ENCODE assay signal across 8 cellular contexts in genomic region chr5:133051547-133052316, GRCh38. TPM values are rescaled to one million over a fixed set of nuclear protein-coding genes. Genes with fewer than 3 reads are reported as not detected.
A peak's percentile ranks its signal among the peaks of the same experiment; 100 is the strongest.
DNase-seq lines count a peak whose midpoint lies in the region; ATAC-seq and TF ChIP-seq lines count a peak whose summit lies in the region.

HSPA4 (plus strand) TSS chr5:133052013; CDS start chr5:133052251, 238 bp downstream.

- H3K27me3 ChIP-seq in dorsolateral prefrontal cortex = no peaks in the 10 kb centered on the region
- H3K27me3 ChIP-seq in liver (ENCODE audit: control insufficient read depth in 4 of 4, insufficient read depth in 4 of 4, low read length in 3 of 4) = no peaks in the 10 kb centered on the region

- intact Hi-C loops in activated CD4-positive, alpha-beta memory T cell treated with anti-CD3 and anti-CD28 coated beads for 36 hours (cut with micrococcal nuclease) = loop anchor here (1.0 to 10.0 kb wide), 4 partner anchors 25 to 757 kb away; partner anchors contain the start of genes AFF4, GDF9, SLC22A4 and UQCRQ
- intact Hi-C loops in dorsolateral prefrontal cortex (cut with DNase I) = loop anchor here (1.0 to 10.0 kb wide), 4 partner anchors 25 to 187 kb away; partner anchors contain the start of genes AFF4 (in 2 of the 2), GDF9 (in 1 of the 2), UQCRQ (in 1 of the 2) and ZCCHC10 (in 1 of the 2)

- H3K4me1 ChIP-seq in liver (ENCODE audit: control insufficient read depth in 4 of 4, insufficient read depth in 4 of 4, low read length in 3 of 4) = peaks cover 6 to 29% (median 21%) of the 10 kb centered on the region in 4 donors

- H3K27ac ChIP-seq in dorsolateral prefrontal cortex (peak within 1 kb of the TSS; percentile 96 to 100 (median 100)), liver (ENCODE audit: low read depth in 1 of 2, low read length in 2 of 2) (peak within 1 kb of the TSS; percentile 99 to 100)

- POLR2A ChIA-PET in activated CD4-positive, alpha-beta memory T cell treated with anti-CD3 and anti-CD28 coated beads for 36 hours (lab: Charles Lee) = interaction anchor here (0.7 to 3.4 kb wide), 8 partner anchors 20 to 1174 kb away, joined by 3 to 27 read pairs (median 4); partner anchors contain the start of genes AFF4, PPP2CA, SLC22A5 and ZCCHC10

- H3K27ac Mint-ChIP-seq in activated CD4-positive, alpha-beta memory T cell treated with anti-CD3 and anti-CD28 coated beads for 36 hours = peak within 1 kb of the TSS; percentile 96

- peak in 15 of 56 donors; percentile 3 to 38 (median 13) for TF ChIP-seq CTCF in dorsolateral prefrontal cortex (IDR thresholded peaks at IDR 0.05 in 54 of 56, conservative IDR thresholded peaks at IDR 0.05 in 2 of 56; ENCODE audit: low read depth in 1 of 56, partially characterized antibody in 56 of 56)
- TF ChIP-seq CTCF in liver (IDR thresholded peaks at IDR 0.05; ENCODE audit: low read depth, low read length, missing input control) = no peak

- no peaks in the 10 kb centered on the region for H3K9me3 ChIP-seq in liver (ENCODE audit: control insufficient read depth in 4 of 4, low read length in 3 of 4)

- CTCF ChIA-PET in activated CD4-positive, alpha-beta memory T cell treated with anti-CD3 and anti-CD28 coated beads for 36 hours (lab: Charles Lee) = interaction anchor here (0.7 to 1.3 kb wide), 6 partner anchors 13 to 813 kb away, joined by 3 to 5 read pairs (median 3); no protein-coding TSS in a partner anchor

- no peaks in the 10 kb centered on the region for H3K9me3 Mint-ChIP-seq in activated CD4-positive, alpha-beta memory T cell treated with anti-CD3 and anti-CD28 coated beads for 36 hours

- H3K9ac ChIP-seq in liver (ENCODE audit: low read depth in 1 of 2, low read length in 2 of 2) = peak within 1 kb of the TSS; percentile 86 to 100

- peaks cover 39% of the 10 kb centered on the region for H3K4me1 Mint-ChIP-seq in activated CD4-positive, alpha-beta memory T cell treated with anti-CD3 and anti-CD28 coated beads for 36 hours (ENCODE audit: low read depth)

- no peaks in the 10 kb centered on the region for H3K27me3 Mint-ChIP-seq in activated CD4-positive, alpha-beta memory T cell treated with anti-CD3 and anti-CD28 coated beads for 36 hours

- no peaks in the 10 kb centered on the region for H3K36me3 ChIP-seq in liver (ENCODE audit: control insufficient read depth in 4 of 4, insufficient read depth in 3 of 4, low read depth in 1 of 4, low read length in 3 of 4)

- peak; percentile 100 for DNase-seq in CD1c-positive myeloid dendritic cell (ENCODE audit: extremely low spot score)
- peak; percentile 93 for DNase-seq in NCI-H82 treated with DMSO at 0.1 percent for 48 hours (lab: John Stamatoyannopoulos, UW; ENCODE audit: unreplicated experiment)
- peak; percentile 99 for DNase-seq in activated CD4-positive, alpha-beta memory T cell treated with anti-CD3 and anti-CD28 coated beads for 36 hours
- peak; percentile 96 to 99 (median 98) for DNase-seq in dorsolateral prefrontal cortex
- DNase-seq in stimulated activated CD4-positive, alpha-beta T cell treated with anti-CD3 and anti-CD28 coated beads, Interleukin-4, amount 100 ng/mL, for 24 hours = peak; percentile 98

- peak; percentile 82 for ATAC-seq in GM19438 (IDR thresholded peaks at IDR 0.05; ENCODE audit: low read depth, unreplicated experiment)
- ATAC-seq in HG03575 (IDR thresholded peaks at IDR 0.05; ENCODE audit: extremely low read depth, insufficient number of reproducible peaks, low FRiP score, unreplicated experiment) = peak; percentile 46

- peaks cover 22% of the 10 kb centered on the region for H3K36me3 Mint-ChIP-seq in activated CD4-positive, alpha-beta memory T cell treated with anti-CD3 and anti-CD28 coated beads for 36 hours

- no peak for TF ChIP-seq RAD21 in liver (IDR thresholded peaks at IDR 0.05)

- H3K4me3 ChIP-seq in dorsolateral prefrontal cortex = peak within 1 kb of the TSS; percentile 72 to 100 (median 98)
- peak within 1 kb of the TSS; percentile 70 to 98 (median 74) for H3K4me3 ChIP-seq in liver (ENCODE audit: low read depth in 1 of 3, low read length in 3 of 3)

- WGBS in liver = under 1% methylated on average over 68 of the region's 68 CpGs

- peak within 1 kb of the TSS; percentile 89 for H3K4me3 Mint-ChIP-seq in activated CD4-positive, alpha-beta memory T cell treated with anti-CD3 and anti-CD28 coated beads for 36 hours

TF ChIP-seq in liver, 16 proteins besides CTCF, POLR2A, EP300 and RAD21:
- TF ChIP-seq GABPA (IDR thresholded peaks at IDR 0.05 in 1 of 2, conservative IDR thresholded peaks at IDR 0.05 in 1 of 2) (peak; percentile 79 to 93), SP1 (IDR thresholded peaks at IDR 0.05) (peak; percentile 57), TAF1 (conservative IDR thresholded peaks at IDR 0.05) (peak; percentile 92), ZBTB33 (IDR thresholded peaks at IDR 0.05) (peak; percentile 100), YY1 (IDR thresholded peaks at IDR 0.05) (peak; percentile 98), RXRA (IDR thresholded peaks at IDR 0.05) (peak; percentile 33 to 42), MAX (IDR thresholded peaks at IDR 0.05) (peak; percentile 77), HNF4A (conservative IDR thresholded peaks at IDR 0.05) (no peak), JUND (IDR thresholded peaks at IDR 0.05) (no peak), EGR1 (IDR thresholded peaks at IDR 0.05; ENCODE audit: low read depth in 2 of 2) (peak; percentile 99 to 100), REST (IDR thresholded peaks at IDR 0.05) (peak; percentile 89), FOXA2 (IDR thresholded peaks at IDR 0.05) (no peak)

RNA-seq across cellular contexts. Expression of gene HSPA4, which starts in this region (rescaled TPM):
- 100 to 1,000 TPM; 221 to 236 TPM for total RNA-seq in activated CD4-positive, alpha-beta memory T cell treated with anti-CD3 and anti-CD28 coated beads for 36 hours
- total RNA-seq in dorsolateral prefrontal cortex = 100 to 1,000 TPM in 51 of 120 experiments, 10 to 100 TPM in 69; 61.6 to 183 (median 97.3) TPM
- total RNA-seq in liver = 10 to 100 TPM; 34.4 to 39.7 TPM
- polyA plus RNA-seq in liver = 10 to 100 TPM; 22.1 to 29.5 TPM

Comparison
In these comparisons a context has a peak if more than half of its experiments do, and no peak if none do; other contexts are left out.
1. Peak in every context shown above with its lines: DNase-seq, ATAC-seq, H3K4me3 ChIP-seq and H3K27ac ChIP-seq.